Comparison of ENCODE assay signal across 16 cellular contexts in the genomic region with DNA sequence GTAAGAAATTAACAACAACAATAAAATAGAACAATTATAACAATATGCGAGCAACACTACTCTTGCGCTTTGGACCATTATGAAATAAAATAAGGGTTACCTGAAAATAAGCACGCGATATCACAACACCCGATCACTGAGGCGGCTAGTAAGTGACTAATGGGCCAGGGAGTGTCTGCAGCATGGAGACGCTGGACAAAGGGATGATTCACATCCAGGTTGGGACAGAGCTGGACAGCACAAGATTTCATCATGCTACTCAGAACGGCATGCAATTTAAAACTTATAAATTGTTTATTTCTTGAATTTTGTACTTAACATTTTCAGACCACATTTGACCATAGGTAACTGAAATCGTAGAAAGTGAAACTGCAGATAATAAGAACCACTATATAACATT. TPM values are rescaled to one million over a fixed set of nuclear protein-coding genes. Genes with fewer than 3 reads are reported as not detected.
A peak's percentile ranks its signal among the peaks of the same experiment; 100 is the strongest.
DNase-seq lines count a peak whose midpoint lies in the region; ATAC-seq, FAIRE-seq and TF ChIP-seq lines count a peak whose summit lies in the region.
"Had no signal": no experiment of that assay in that cellular context is flagged by ENCODE, and none has a peak within 500 bp of the region (broad histone marks: within the 10 kb centered on the region; RNA-seq: fewer than 3 reads in every experiment).

No MANE protein-coding gene starts in this region.

- peak; percentile 39 for DNase-seq in AG20443 (ENCODE audit: low spot score)
- peak; percentile 79 for DNase-seq in NCI-H226
- DNase-seq in bronchial epithelial cell (ENCODE audit: low read depth), result peak; percentile 85
- DNase-seq in lung microvascular endothelial cell (ENCODE audit: low read depth in 2 of 2), result peak; percentile 22 to 88
- no peak for DNase-seq in activated naive CD4-positive, alpha-beta T cell treated with Interleukin-2 at 50 U/mL for 16 hours
- DNase-seq in cardiac septum (ENCODE audit: low spot score), result no peak
- DNase-seq: activated CD4-positive, alpha-beta T cell treated with anti-CD3 and anti-CD28 coated beads for 48 hours; activated T-cell treated with anti-CD3 and anti-CD28 coated beads, Interleukin-2, amount 50 U/mL, for 1 hour; DMS79 treated with DMSO at 0.1 percent for 48 hours; midbrain; NCI-H1417 treated with DMSO at 0.1 percent for 48 hours; T-helper 17 cell had no signal

- H3K4me3 ChIP-seq in bronchial epithelial cell (ENCODE audit: low read depth, low read length), result no peak overlapping the region
- H3K4me3 ChIP-seq: gastroesophageal sphincter had no signal

- ATAC-seq in GM21447 (IDR thresholded peaks at IDR 0.05; ENCODE audit: unreplicated experiment), result no peak
- ATAC-seq in HG02973 (IDR thresholded peaks at IDR 0.05; ENCODE audit: unreplicated experiment), result no peak
- ATAC-seq: gastroesophageal sphincter, T-helper 17 cell had no signal

- intact Hi-C loops in cardiac septum (cut with DNase I), result no loop called here

- no peaks in the 10 kb centered on the region for H3K36me3 ChIP-seq in bronchial epithelial cell (ENCODE audit: control insufficient read depth, insufficient read depth, low read length)

- TF ChIP-seq CTCF in bronchial epithelial cell (IDR thresholded peaks at IDR 0.05; ENCODE audit: insufficient read depth, low read length, severe bottlenecking), result no peak

- no peaks in the 10 kb centered on the region for H3K27me3 ChIP-seq in bronchial epithelial cell (ENCODE audit: control insufficient read depth, insufficient read depth, low read length)
- H3K27me3 ChIP-seq: gastroesophageal sphincter had no signal

- FAIRE-seq in bronchial epithelial cell (lab: Jason Lieb, UNC), result no peak
- FAIRE-seq: GM12891 had no signal

RNA-seq across cellular contexts. Expression of gene HIBADH, which starts 15.6 kb away (rescaled TPM):
- total RNA-seq in bronchial epithelial cell (33.4 and 39.0 TPM in 2 replicates), lung microvascular endothelial cell (19.2 and 20.5 TPM in 2 replicates), cardiac septum (54.8 TPM)

Comparison
In these comparisons a context has a peak if more than half of its experiments do, and no peak if none do; other contexts are left out.
1. DNase-seq: peak in AG20443 (single experiment), NCI-H226 (single experiment), bronchial epithelial cell (single experiment) and lung microvascular endothelial cell (2 of 2); none in activated naive CD4-positive, alpha-beta T cell treated with Interleukin-2 at 50 U/mL for 16 hours (single experiment) and cardiac septum (single experiment).